In genomic region chr9:37148181-37148580, GRCh38 we compare ENCODE assay signal across 16 cellular contexts. TPM values are rescaled to one million over a fixed set of nuclear protein-coding genes. Genes with fewer than 3 reads are reported as not detected.
DNase-seq lines count a peak whose midpoint lies in the region; TF ChIP-seq lines count a peak whose summit lies in the region.
"Had no signal": no experiment of that assay in that cellular context is flagged by ENCODE, and none has a peak within 500 bp of the region (broad histone marks: within the 10 kb centered on the region; RNA-seq: fewer than 3 reads in every experiment).

No MANE protein-coding gene starts in this region.

- no peaks in the 10 kb centered on the region for H4K20me1 ChIP-seq in OCI-LY1 (ENCODE audit: insufficient read depth, low read length)

- peaks cover 66% of the 10 kb centered on the region for H3K4me1 ChIP-seq in OCI-LY1 (ENCODE audit: insufficient read depth, low read length, severe bottlenecking)

- no peak for DNase-seq in activated naive CD8-positive, alpha-beta T cell treated with anti-CD3 and anti-CD28 coated beads for 36 hours
- no peak for DNase-seq in hippocampal formation (lab: John Stamatoyannopoulos, UW)
- DNase-seq in stimulated activated CD4-positive, alpha-beta T cell treated with anti-CD3 and anti-CD28 coated beads, Interleukin-2, amount 100 ng/mL, for 48 hours, result no peak
- no peak for DNase-seq in iPS-NIHi11 (ENCODE audit: low spot score)
- no peak for DNase-seq in type B pancreatic cell (ENCODE audit: extremely low spot score, unreplicated experiment)
- DNase-seq: CD8-positive, alpha-beta memory T cell; HFFc6; KG1; MG63; NCI-H1092 treated with DMSO at 0.1 percent for 48 hours; NCI-H1694 treated with DMSO at 0.1 percent for 48 hours; NCI-H345; SHP77 had no signal

- no peaks in the 10 kb centered on the region for H3K27me3 Mint-ChIP-seq in activated naive CD8-positive, alpha-beta T cell
- no peaks in the 10 kb centered on the region for H3K27me3 Mint-ChIP-seq in activated naive CD8-positive, alpha-beta T cell treated with anti-CD3 and anti-CD28 coated beads for 36 hours
- no peaks in the 10 kb centered on the region for H3K27me3 Mint-ChIP-seq in dendritic cell treated with granulocyte-macrophage colony-stimulating factor and Interleukin-4, amounts not matched to agents 40 ng/mL and 50 ng/mL, for 4 days
- no peaks in the 10 kb centered on the region for H3K27me3 Mint-ChIP-seq in type B pancreatic cell
- H3K27me3 Mint-ChIP-seq: CD8-positive, alpha-beta memory T cell had no signal

- H3K9me2 ChIP-seq in OCI-LY1 (ENCODE audit: low read depth, low read length), result no peaks in the 10 kb centered on the region

- H3K9ac ChIP-seq in OCI-LY1 (ENCODE audit: low read length), result no peak overlapping the region

- H3K27ac Mint-ChIP-seq in activated naive CD8-positive, alpha-beta T cell, result peak overlapping the region; percentile 5
- no peak overlapping the region for H3K27ac Mint-ChIP-seq in activated naive CD8-positive, alpha-beta T cell treated with anti-CD3 and anti-CD28 coated beads for 36 hours
- peak overlapping the region; percentile 64 for H3K27ac Mint-ChIP-seq in dendritic cell treated with granulocyte-macrophage colony-stimulating factor and Interleukin-4, amounts not matched to agents 40 ng/mL and 50 ng/mL, for 4 days
- no peak overlapping the region for H3K27ac Mint-ChIP-seq in type B pancreatic cell
- H3K27ac Mint-ChIP-seq: HFFc6 had no signal

- H3K4me2 ChIP-seq in OCI-LY1 (ENCODE audit: low read length), result peak overlapping the region; percentile 13; the same call in 1 of the 2 replicates

- H3K4me3 Mint-ChIP-seq in activated naive CD8-positive, alpha-beta T cell, result peak overlapping the region; percentile 25
- no peak overlapping the region for H3K4me3 Mint-ChIP-seq in activated naive CD8-positive, alpha-beta T cell treated with anti-CD3 and anti-CD28 coated beads for 36 hours
- H3K4me3 Mint-ChIP-seq in dendritic cell treated with granulocyte-macrophage colony-stimulating factor and Interleukin-4, amounts not matched to agents 40 ng/mL and 50 ng/mL, for 4 days, result no peak overlapping the region
- H3K4me3 Mint-ChIP-seq in type B pancreatic cell, result no peak overlapping the region
- H3K4me3 Mint-ChIP-seq: CD8-positive, alpha-beta memory T cell; HFFc6 had no signal

- H3K4me3 ChIP-seq in OCI-LY1 (ENCODE audit: low read depth, low read length, poor library complexity, severe bottlenecking), result no peak overlapping the region
- H3K4me3 ChIP-seq: MG63 had no signal

- no peaks in the 10 kb centered on the region for H3K9me3 Mint-ChIP-seq in activated naive CD8-positive, alpha-beta T cell (ENCODE audit: low read depth)
- H3K9me3 Mint-ChIP-seq in activated naive CD8-positive, alpha-beta T cell treated with anti-CD3 and anti-CD28 coated beads for 36 hours, result peaks cover 1% of the 10 kb centered on the region
- no peaks in the 10 kb centered on the region for H3K9me3 Mint-ChIP-seq in dendritic cell treated with granulocyte-macrophage colony-stimulating factor and Interleukin-4, amounts not matched to agents 40 ng/mL and 50 ng/mL, for 4 days
- H3K9me3 Mint-ChIP-seq in type B pancreatic cell, result no peaks in the 10 kb centered on the region
- H3K9me3 Mint-ChIP-seq: CD8-positive, alpha-beta memory T cell; HFFc6 had no signal

- no peak overlapping the region for H2AFZ ChIP-seq in OCI-LY1 (ENCODE audit: low read length)

- H3K36me3 ChIP-seq in OCI-LY1 (ENCODE audit: insufficient read depth, low read length), result peaks cover 66% of the 10 kb centered on the region

- H3K79me2 ChIP-seq in OCI-LY1 (ENCODE audit: insufficient read depth, low read length), result peaks cover 94% of the 10 kb centered on the region

- no peaks in the 10 kb centered on the region for H3K9me3 ChIP-seq in OCI-LY1 (ENCODE audit: low read length)
- H3K9me3 ChIP-seq: MG63 had no signal

- H3K27ac ChIP-seq in OCI-LY1 (ENCODE audit: low read depth, low read length, poor library complexity, severe bottlenecking), result peak overlapping the region; percentile 19

- peaks cover 60% of the 10 kb centered on the region for H3K4me1 Mint-ChIP-seq in activated naive CD8-positive, alpha-beta T cell (ENCODE audit: low read depth)
- peaks cover 32% of the 10 kb centered on the region for H3K4me1 Mint-ChIP-seq in activated naive CD8-positive, alpha-beta T cell treated with anti-CD3 and anti-CD28 coated beads for 36 hours
- peaks cover 40% of the 10 kb centered on the region for H3K4me1 Mint-ChIP-seq in dendritic cell treated with granulocyte-macrophage colony-stimulating factor and Interleukin-4, amounts not matched to agents 40 ng/mL and 50 ng/mL, for 4 days (ENCODE audit: low read depth)
- H3K4me1 Mint-ChIP-seq in type B pancreatic cell (ENCODE audit: unreplicated experiment), result peaks cover 16% of the 10 kb centered on the region

- H3K36me3 Mint-ChIP-seq in activated naive CD8-positive, alpha-beta T cell, result peaks cover 28% of the 10 kb centered on the region
- H3K36me3 Mint-ChIP-seq in activated naive CD8-positive, alpha-beta T cell treated with anti-CD3 and anti-CD28 coated beads for 36 hours, result peaks cover 40% of the 10 kb centered on the region
- peaks cover 41% of the 10 kb centered on the region for H3K36me3 Mint-ChIP-seq in dendritic cell treated with granulocyte-macrophage colony-stimulating factor and Interleukin-4, amounts not matched to agents 40 ng/mL and 50 ng/mL, for 4 days (ENCODE audit: low read depth)
- peaks cover 21% of the 10 kb centered on the region for H3K36me3 Mint-ChIP-seq in type B pancreatic cell

- intact Hi-C loops in dendritic cell treated with granulocyte-macrophage colony-stimulating factor and Interleukin-4, amounts not matched to agents 40 ng/mL and 50 ng/mL, for 4 days (cut with micrococcal nuclease), result loop anchor here (10.0 kb wide), 1 partner anchor 573 kb away; the partner anchor contains the start of gene MELK

- H3F3A ChIP-seq in OCI-LY1 (ENCODE audit: insufficient read depth, low read length), result 0 out of 2 replicates have a peak, but pooled peaks cover under 1% of the 10 kb centered on the region

- H3K27me3 ChIP-seq in OCI-LY1 (ENCODE audit: insufficient read depth, low read length), result no peaks in the 10 kb centered on the region
- H3K27me3 ChIP-seq: MG63 had no signal

- TF ChIP-seq CTCF in OCI-LY1 (IDR thresholded peaks at IDR 0.05; ENCODE audit: low read length) (no peak), type B pancreatic cell (conservative IDR thresholded peaks at IDR 0.05) (no peak)

RNA-seq across cellular contexts. Expression of gene ZCCHC7, which starts 27.8 kb away (rescaled TPM):
- 10 to 100 TPM; 35.4 to 37.5 TPM for total RNA-seq in activated naive CD8-positive, alpha-beta T cell treated with anti-CD3 and anti-CD28 coated beads for 36 hours
- 20.3 and 23.0 TPM in 2 replicates for total RNA-seq in type B pancreatic cell (ENCODE audit: low replicate concordance)

Comparison
In these comparisons a context has a peak if more than half of its experiments do, and no peak if none do; other contexts are left out.
1. H3K27ac Mint-ChIP-seq: peak in activated naive CD8-positive, alpha-beta T cell (single experiment) and dendritic cell treated with granulocyte-macrophage colony-stimulating factor and Interleukin-4, amounts not matched to agents 40 ng/mL and 50 ng/mL, for 4 days (single experiment); none in activated naive CD8-positive, alpha-beta T cell treated with anti-CD3 and anti-CD28 coated beads for 36 hours (single experiment) and type B pancreatic cell (single experiment).